8 cellular contexts compared by ENCODE assay signal in the genomic region with DNA sequence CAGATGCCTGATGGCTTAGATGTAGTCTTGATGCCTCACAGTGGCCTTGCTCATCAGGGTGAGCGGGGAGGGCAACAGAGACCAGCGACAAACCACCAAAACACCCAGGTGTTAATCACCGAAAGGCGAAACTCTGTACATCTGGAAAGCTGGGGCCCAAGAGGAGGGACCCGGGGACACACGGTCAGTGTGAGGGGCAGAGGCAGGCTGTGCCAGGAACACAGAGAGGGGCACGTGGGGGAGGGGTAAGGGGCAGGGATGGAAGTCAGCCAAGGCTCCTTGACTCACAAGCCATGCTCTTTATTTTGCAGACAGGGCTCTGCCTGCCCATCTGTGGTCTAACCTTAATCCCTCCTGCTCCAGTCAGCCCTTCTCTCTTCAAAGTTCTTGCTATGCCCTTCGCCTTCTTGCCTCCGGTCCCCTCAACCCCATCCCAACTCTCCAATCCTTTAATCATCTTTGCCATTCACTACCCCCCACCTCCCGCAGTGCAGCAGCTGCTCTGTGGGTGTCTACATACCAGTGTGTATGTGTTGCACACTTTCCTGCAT. TPM values are rescaled to one million over a fixed set of nuclear protein-coding genes. Genes with fewer than 3 reads are reported as not detected.
DNase-seq lines count a peak whose midpoint lies in the region; ATAC-seq and TF ChIP-seq lines count a peak whose summit lies in the region.

No MANE protein-coding gene starts in this region.

- ATAC-seq in stimulated activated naive CD8-positive, alpha-beta T cell treated with anti-CD3 and anti-CD28 coated beads, Interleukin-15, amount 100 ng/mL, for 72 hours, result no peak
- no peak for ATAC-seq in HG03378 (IDR thresholded peaks at IDR 0.05; ENCODE audit: unreplicated experiment)

- peak; percentile 35 for DNase-seq in NK-92 treated with Interleukin-12 subunit alpha and Interleukin-12 subunit beta, amount 100 ng/mL, for 24 hours (lab: John Stamatoyannopoulos, UW)
- DNase-seq in NK-92 (lab: John Stamatoyannopoulos, UW; ENCODE audit: unreplicated experiment) (no peak), RPMI7951 (ENCODE audit: low read depth) (peak; percentile 49), left ventricle myocardium inferior (no peak), inferior parietal cortex (ENCODE audit: extremely low spot score) (no peak), NCI-H1105 treated with DMSO at 0.1 percent for 48 hours (lab: John Stamatoyannopoulos, UW) (no peak)
- DNase-seq in stimulated activated naive CD8-positive, alpha-beta T cell treated with anti-CD3 and anti-CD28 coated beads, Interleukin-15, amount 100 ng/mL, for 72 hours, result no peak

- peaks cover 80% of the 10 kb centered on the region for H3K4me1 Mint-ChIP-seq in stimulated activated naive CD8-positive, alpha-beta T cell treated with anti-CD3 and anti-CD28 coated beads, Interleukin-15, amount 100 ng/mL, for 72 hours

- no peaks in the 10 kb centered on the region for H3K27me3 ChIP-seq in left ventricle myocardium inferior (ENCODE audit: low read depth)

- H3K9me3 ChIP-seq in left ventricle myocardium inferior (replicated peaks), result no peaks in the 10 kb centered on the region

- no peaks in the 10 kb centered on the region for H3K36me3 ChIP-seq in left ventricle myocardium inferior

- peaks cover 97% of the 10 kb centered on the region for H3K4me1 ChIP-seq in left ventricle myocardium inferior

- peak overlapping the region; percentile 52 to 54 for H3K4me3 Mint-ChIP-seq in stimulated activated naive CD8-positive, alpha-beta T cell treated with anti-CD3 and anti-CD28 coated beads, Interleukin-15, amount 100 ng/mL, for 72 hours

- no peak overlapping the region for H3K27ac Mint-ChIP-seq in stimulated activated naive CD8-positive, alpha-beta T cell treated with anti-CD3 and anti-CD28 coated beads, Interleukin-15, amount 100 ng/mL, for 72 hours

- H3K27me3 Mint-ChIP-seq in stimulated activated naive CD8-positive, alpha-beta T cell treated with anti-CD3 and anti-CD28 coated beads, Interleukin-15, amount 100 ng/mL, for 72 hours, result no peaks in the 10 kb centered on the region

- no peaks in the 10 kb centered on the region for H3K9me3 Mint-ChIP-seq in stimulated activated naive CD8-positive, alpha-beta T cell treated with anti-CD3 and anti-CD28 coated beads, Interleukin-15, amount 100 ng/mL, for 72 hours

- H3K4me3 ChIP-seq in left ventricle myocardium inferior, result peak overlapping the region; percentile 98

- TF ChIP-seq CTCF in left ventricle myocardium inferior (IDR thresholded peaks at IDR 0.05; ENCODE audit: borderline replicate concordance), result no peak

- intact Hi-C loops in left ventricle myocardium inferior (cut with micrococcal nuclease), result no loop called here

- peak overlapping the region; percentile 100 for H3K27ac ChIP-seq in left ventricle myocardium inferior (replicated peaks)

RNA-seq across cellular contexts. Expression of a gene that starts 4.3 kb away (rescaled TPM):
- total RNA-seq in RPMI7951 (2014; rRNA removed; shearing (Covaris generic)), result 9.9 and 11.4 TPM in 2 replicates
- total RNA-seq in left ventricle myocardium inferior, result 96.8 TPM

Comparison
In these comparisons a context has a peak if more than half of its experiments do, and no peak if none do; other contexts are left out.
1. DNase-seq: peak in NK-92 treated with Interleukin-12 subunit alpha and Interleukin-12 subunit beta, amount 100 ng/mL, for 24 hours (single experiment) and RPMI7951 (single experiment); none in NK-92 (single experiment), left ventricle myocardium inferior (single experiment), stimulated activated naive CD8-positive, alpha-beta T cell treated with anti-CD3 and anti-CD28 coated beads, Interleukin-15, amount 100 ng/mL, for 72 hours (0 of 2), inferior parietal cortex (single experiment) and NCI-H1105 treated with DMSO at 0.1 percent for 48 hours (single experiment).